18 cellular contexts compared by ENCODE assay signal in the genomic region with DNA sequence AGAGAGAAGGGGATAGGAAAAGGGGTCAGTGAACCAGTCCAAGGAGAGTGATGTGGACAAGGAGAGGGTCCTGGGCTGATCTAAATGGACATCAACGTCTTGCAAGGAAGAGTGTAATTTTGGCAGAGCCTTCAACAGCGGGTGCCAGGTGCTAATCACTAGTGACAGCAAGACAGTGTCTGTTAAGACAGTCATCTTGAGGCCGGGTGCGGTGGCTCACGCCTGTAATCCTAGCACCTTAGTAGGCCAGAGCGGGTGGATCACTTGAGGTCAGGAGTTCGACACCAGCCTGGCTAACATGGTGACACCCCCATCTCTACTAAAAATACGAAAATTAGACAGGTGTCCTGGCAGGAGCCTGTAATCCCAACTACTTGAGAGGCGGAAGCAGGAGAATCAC. TPM values are rescaled to one million over a fixed set of nuclear protein-coding genes. Genes with fewer than 3 reads are reported as not detected.
DNase-seq lines count a peak whose midpoint lies in the region; ATAC-seq and TF ChIP-seq lines count a peak whose summit lies in the region.
"Had no signal": no experiment of that assay in that cellular context is flagged by ENCODE, and none has a peak within 500 bp of the region (broad histone marks: within the 10 kb centered on the region; RNA-seq: fewer than 3 reads in every experiment).

No MANE protein-coding gene starts in this region.

- H2AFZ ChIP-seq in GM23338: peak overlapping the region; percentile 86; the same call in 1 of the 2 replicates
- H2AFZ ChIP-seq: GM23248 had no signal

- H3K27ac Mint-ChIP-seq in GM23338: no peak overlapping the region
- H3K27ac Mint-ChIP-seq: CD4-positive, CD25-positive, alpha-beta regulatory T cell; CD8-positive, alpha-beta T cell; H9 had no signal

- H3K27me3 ChIP-seq in GM23338 (ENCODE audit: insufficient read depth): no peaks in the 10 kb centered on the region
- H3K27me3 ChIP-seq in WERI-Rb-1 (ENCODE audit: insufficient read depth, low read depth, severe bottlenecking): no peaks in the 10 kb centered on the region

- no peaks in the 10 kb centered on the region for H3K79me2 ChIP-seq in GM23338 (replicated peaks; ENCODE audit: insufficient read depth)

- H3K36me3 ChIP-seq in GM23338 (ENCODE audit: insufficient read depth) (no peaks in the 10 kb centered on the region), WERI-Rb-1 (no peaks in the 10 kb centered on the region)

- peaks cover 7% of the 10 kb centered on the region for H3K27me3 Mint-ChIP-seq in GM23338 (ENCODE audit: insufficient read depth, low read depth, poor library complexity)
- H3K27me3 Mint-ChIP-seq: CD4-positive, CD25-positive, alpha-beta regulatory T cell had no signal

- no peaks in the 10 kb centered on the region; the same call in 2 of the 3 replicates for H3K9me3 Mint-ChIP-seq in GM23338
- H3K9me3 Mint-ChIP-seq: CD8-positive, alpha-beta T cell; H9 had no signal

- TF ChIP-seq CTCF in GM23338 (conservative IDR thresholded peaks at IDR 0.05; ENCODE audit: low read depth in 2 of 2) (no peak), WERI-Rb-1 (IDR thresholded peaks at IDR 0.05; ENCODE audit: low read depth, low read length) (no peak), omental fat pad (IDR thresholded peaks at IDR 0.05) (no peak)

- no peaks in the 10 kb centered on the region for H3K9me2 ChIP-seq in GM23338 (ENCODE audit: insufficient read depth)

- TF ChIP-seq POLR2A in erythroblast (IDR thresholded peaks at IDR 0.05; ENCODE audit: low read length): no peak

- no peak for DNase-seq in GM23338 (ENCODE audit: low spot score)
- DNase-seq in WERI-Rb-1: peak; percentile 36
- peak; percentile 62 to 83 for DNase-seq in erythroblast (lab: John Stamatoyannopoulos, UW)
- no peak for DNase-seq in activated CD4-positive, CD25-positive, alpha-beta regulatory T cell treated with anti-CD3 and anti-CD28 coated beads, Interleukin-2, amount 50 U/mL, for 72 hours
- no peak for DNase-seq in omental fat pad (ENCODE audit: low spot score)
- no peak for DNase-seq in SIG-M5 (lab: John Stamatoyannopoulos, UW)
- DNase-seq: Caco-2; CD4-positive, CD25-positive, alpha-beta regulatory T cell; CD8-positive, alpha-beta T cell; DMS153; DND-41; GM23248 had no signal

- peaks cover 7% of the 10 kb centered on the region; the same call in 2 of the 3 replicates for H3K4me1 Mint-ChIP-seq in GM23338

- H3K36me3 Mint-ChIP-seq in GM23338 (ENCODE audit: low read depth): no peaks in the 10 kb centered on the region
- H3K36me3 Mint-ChIP-seq: CD4-positive, CD25-positive, alpha-beta regulatory T cell had no signal

- no peak overlapping the region for H3K27ac ChIP-seq in GM23338 (ENCODE audit: low read depth)
- H3K27ac ChIP-seq in WERI-Rb-1: 0 out of 2 replicates have a peak overlapping the region, but pooled peaks have one; percentile 24
- H3K27ac ChIP-seq: C4-2B, GM23248 had no signal

- H3F3A ChIP-seq in GM23338 (replicated peaks; ENCODE audit: low read depth): no peaks in the 10 kb centered on the region

- no peak overlapping the region for H3K4me3 ChIP-seq in GM23338
- no peak overlapping the region for H3K4me3 ChIP-seq in WERI-Rb-1 (ENCODE audit: low read depth, low read length)
- H3K4me3 ChIP-seq: GM23248 had no signal

- no peaks in the 10 kb centered on the region; the same call in 1 of the 2 replicates for H4K20me1 ChIP-seq in GM23338 (replicated peaks; ENCODE audit: insufficient read depth)

- ATAC-seq in GM23338: no peak
- ATAC-seq in omental fat pad (ENCODE audit: low FRiP score): no peak
- ATAC-seq: CD8-positive, alpha-beta T cell had no signal

- H3K4me3 Mint-ChIP-seq in GM23338: no peak overlapping the region
- H3K4me3 Mint-ChIP-seq: CD4-positive, CD25-positive, alpha-beta regulatory T cell; CD8-positive, alpha-beta T cell; H9 had no signal

- no peaks in the 10 kb centered on the region for H3K4me1 ChIP-seq in GM23338 (ENCODE audit: insufficient read depth)
- H3K4me1 ChIP-seq: Caco-2 had no signal

- no peak overlapping the region for H3K4me2 ChIP-seq in GM23338

- no peaks in the 10 kb centered on the region for H3K9me3 ChIP-seq in WERI-Rb-1 (ENCODE audit: severe bottlenecking)
- H3K9me3 ChIP-seq: Caco-2 had no signal

TF ChIP-seq in GM23338, 12 proteins besides CTCF, POLR2A, EP300 and RAD21 (continues in another document):
- TF ChIP-seq STAT1 (IDR thresholded peaks at IDR 0.05; ENCODE audit: unreplicated experiment) (no peak), ZNF114 (CRISPR knock-in tag; IDR thresholded peaks at IDR 0.05) (no peak), CREB1 (CRISPR knock-in tag; IDR thresholded peaks at IDR 0.05; ENCODE audit: low read depth) (no peak), NANOG (IDR thresholded peaks at IDR 0.05; ENCODE audit: borderline replicate concordance) (no peak), EZH2 (IDR thresholded peaks at IDR 0.05; ENCODE audit: low read depth, unreplicated experiment) (no peak), JUNB (IDR thresholded peaks at IDR 0.05; ENCODE audit: unreplicated experiment) (no peak), ZNF331 (CRISPR knock-in tag; IDR thresholded peaks at IDR 0.05; ENCODE audit: low read depth) (no peak)
- TF ChIP-seq, protein P1, sequence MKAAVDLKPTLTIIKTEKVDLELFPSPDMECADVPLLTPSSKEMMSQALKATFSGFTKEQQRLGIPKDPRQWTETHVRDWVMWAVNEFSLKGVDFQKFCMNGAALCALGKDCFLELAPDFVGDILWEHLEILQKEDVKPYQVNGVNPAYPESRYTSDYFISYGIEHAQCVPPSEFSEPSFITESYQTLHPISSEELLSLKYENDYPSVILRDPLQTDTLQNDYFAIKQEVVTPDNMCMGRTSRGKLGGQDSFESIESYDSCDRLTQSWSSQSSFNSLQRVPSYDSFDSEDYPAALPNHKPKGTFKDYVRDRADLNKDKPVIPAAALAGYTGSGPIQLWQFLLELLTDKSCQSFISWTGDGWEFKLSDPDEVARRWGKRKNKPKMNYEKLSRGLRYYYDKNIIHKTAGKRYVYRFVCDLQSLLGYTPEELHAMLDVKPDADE (IDR thresholded peaks at IDR 0.05): no peak
- TF ChIP-seq, protein P2, sequence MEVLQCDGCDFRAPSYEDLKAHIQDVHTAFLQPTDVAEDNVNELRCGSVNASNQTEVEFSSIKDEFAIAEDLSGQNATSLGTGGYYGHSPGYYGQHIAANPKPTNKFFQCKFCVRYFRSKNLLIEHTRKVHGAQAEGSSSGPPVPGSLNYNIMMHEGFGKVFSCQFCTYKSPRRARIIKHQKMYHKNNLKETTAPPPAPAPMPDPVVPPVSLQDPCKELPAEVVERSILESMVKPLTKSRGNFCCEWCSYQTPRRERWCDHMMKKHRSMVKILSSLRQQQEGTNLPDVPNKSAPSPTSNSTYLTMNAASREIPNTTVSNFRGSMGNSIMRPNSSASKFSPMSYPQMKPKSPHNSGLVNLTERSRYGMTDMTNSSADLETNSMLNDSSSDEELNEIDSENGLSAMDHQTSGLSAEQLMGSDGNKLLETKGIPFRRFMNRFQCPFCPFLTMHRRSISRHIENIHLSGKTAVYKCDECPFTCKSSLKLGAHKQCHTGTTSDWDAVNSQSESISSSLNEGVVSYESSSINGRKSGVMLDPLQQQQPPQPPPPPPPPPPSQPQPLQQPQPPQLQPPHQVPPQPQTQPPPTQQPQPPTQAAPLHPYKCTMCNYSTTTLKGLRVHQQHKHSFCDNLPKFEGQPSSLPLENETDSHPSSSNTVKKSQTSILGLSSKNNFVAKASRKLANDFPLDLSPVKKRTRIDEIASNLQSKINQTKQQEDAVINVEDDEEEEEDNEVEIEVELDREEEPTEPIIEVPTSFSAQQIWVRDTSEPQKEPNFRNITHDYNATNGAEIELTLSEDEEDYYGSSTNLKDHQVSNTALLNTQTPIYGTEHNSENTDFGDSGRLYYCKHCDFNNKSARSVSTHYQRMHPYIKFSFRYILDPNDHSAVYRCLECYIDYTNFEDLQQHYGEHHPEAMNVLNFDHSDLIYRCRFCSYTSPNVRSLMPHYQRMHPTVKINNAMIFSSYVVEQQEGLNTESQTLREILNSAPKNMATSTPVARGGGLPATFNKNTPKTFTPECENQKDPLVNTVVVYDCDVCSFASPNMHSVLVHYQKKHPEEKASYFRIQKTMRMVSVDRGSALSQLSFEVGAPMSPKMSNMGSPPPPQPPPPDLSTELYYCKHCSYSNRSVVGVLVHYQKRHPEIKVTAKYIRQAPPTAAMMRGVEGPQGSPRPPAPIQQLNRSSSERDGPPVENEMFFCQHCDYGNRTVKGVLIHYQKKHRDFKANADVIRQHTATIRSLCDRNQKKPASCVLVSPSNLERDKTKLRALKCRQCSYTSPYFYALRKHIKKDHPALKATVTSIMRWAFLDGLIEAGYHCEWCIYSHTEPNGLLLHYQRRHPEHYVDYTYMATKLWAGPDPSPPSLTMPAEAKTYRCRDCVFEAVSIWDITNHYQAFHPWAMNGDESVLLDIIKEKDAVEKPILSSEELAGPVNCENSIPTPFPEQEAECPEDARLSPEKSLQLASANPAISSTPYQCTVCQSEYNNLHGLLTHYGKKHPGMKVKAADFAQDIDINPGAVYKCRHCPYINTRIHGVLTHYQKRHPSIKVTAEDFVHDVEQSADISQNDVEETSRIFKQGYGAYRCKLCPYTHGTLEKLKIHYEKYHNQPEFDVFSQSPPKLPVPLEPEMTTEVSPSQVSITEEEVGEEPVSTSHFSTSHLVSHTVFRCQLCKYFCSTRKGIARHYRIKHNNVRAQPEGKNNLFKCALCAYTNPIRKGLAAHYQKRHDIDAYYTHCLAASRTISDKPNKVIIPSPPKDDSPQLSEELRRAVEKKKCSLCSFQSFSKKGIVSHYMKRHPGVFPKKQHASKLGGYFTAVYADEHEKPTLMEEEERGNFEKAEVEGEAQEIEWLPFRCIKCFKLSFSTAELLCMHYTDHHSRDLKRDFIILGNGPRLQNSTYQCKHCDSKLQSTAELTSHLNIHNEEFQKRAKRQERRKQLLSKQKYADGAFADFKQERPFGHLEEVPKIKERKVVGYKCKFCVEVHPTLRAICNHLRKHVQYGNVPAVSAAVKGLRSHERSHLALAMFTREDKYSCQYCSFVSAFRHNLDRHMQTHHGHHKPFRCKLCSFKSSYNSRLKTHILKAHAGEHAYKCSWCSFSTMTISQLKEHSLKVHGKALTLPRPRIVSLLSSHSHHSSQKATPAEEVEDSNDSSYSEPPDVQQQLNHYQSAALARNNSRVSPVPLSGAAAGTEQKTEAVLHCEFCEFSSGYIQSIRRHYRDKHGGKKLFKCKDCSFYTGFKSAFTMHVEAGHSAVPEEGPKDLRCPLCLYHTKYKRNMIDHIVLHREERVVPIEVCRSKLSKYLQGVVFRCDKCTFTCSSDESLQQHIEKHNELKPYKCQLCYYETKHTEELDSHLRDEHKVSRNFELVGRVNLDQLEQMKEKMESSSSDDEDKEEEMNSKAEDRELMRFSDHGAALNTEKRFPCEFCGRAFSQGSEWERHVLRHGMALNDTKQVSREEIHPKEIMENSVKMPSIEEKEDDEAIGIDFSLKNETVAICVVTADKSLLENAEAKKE (CRISPR knock-in tag; IDR thresholded peaks at IDR 0.05): no peak

RNA-seq across cellular contexts. Expression of a gene that starts 12.2 kb away (rescaled TPM):
- not detected in 2 replicates for total RNA-seq in GM23338 (2014; rRNA removed; shearing (Covaris generic))
- not detected in 2 replicates for polyA plus RNA-seq in GM23338 (2016; fragmentation: Nextera tagmentation; extraction: Ambion mirVana)
- not detected for total RNA-seq in omental fat pad
- total RNA-seq: A172; A673; Caco-2; CD4-positive, CD25-positive, alpha-beta regulatory T cell; CD8-positive, alpha-beta T cell; GM23248; H4; H9 had no signal
- polyA plus RNA-seq: BJ, GM23248 had no signal

RNA-seq across cellular contexts. Expression of a gene that starts 51.8 kb away (rescaled TPM):
- 0.08 and 0.52 TPM in 2 replicates for total RNA-seq in GM23338 (2014; rRNA removed; shearing (Covaris generic))
- polyA plus RNA-seq in GM23338 (2016; fragmentation: Nextera tagmentation; extraction: Ambion mirVana): 0.45 TPM in 1 of 2 replicates, not detected in the other
- total RNA-seq in omental fat pad: 10 to 100 TPM in 1 of 4 donors, 1 to 10 TPM in 2, under 1 TPM in 1; 0.56 to 16.1 (median 2.2) TPM
- total RNA-seq: A673, Caco-2, GM23248 had no signal
- polyA plus RNA-seq: BJ, GM23248 had no signal

Comparison
In these comparisons a context has a peak if more than half of its experiments do, and no peak if none do; other contexts are left out.
1. DNase-seq: peak in WERI-Rb-1 (single experiment) and erythroblast (2 of 2); none in GM23338 (single experiment), activated CD4-positive, CD25-positive, alpha-beta regulatory T cell treated with anti-CD3 and anti-CD28 coated beads, Interleukin-2, amount 50 U/mL, for 72 hours (single experiment), omental fat pad (single experiment) and SIG-M5 (single experiment).